Comparison of ENCODE assay signal across 15 cellular contexts in genomic region chr7:147611402-147611801, GRCh38.
DNase-seq lines count a peak whose midpoint lies in the region; TF ChIP-seq lines count a peak whose summit lies in the region.
"Had no signal": no experiment of that assay in that cellular context is flagged by ENCODE, and none has a peak within 500 bp of the region (broad histone marks: within the 10 kb centered on the region; RNA-seq: fewer than 3 reads in every experiment).

No MANE protein-coding gene starts in this region.

- no peaks in the 10 kb centered on the region; the same call in 1 of the 2 replicates for H3K36me3 Mint-ChIP-seq in HFFc6 (ENCODE audit: low read depth)
- H3K36me3 Mint-ChIP-seq in T-helper 2 cell treated with Interferon-gamma antibody and Interleukin-4, amounts not matched to agents 5 μg/mL and 100 μg/mL, for 36 hours (ENCODE audit: low read depth): no peaks in the 10 kb centered on the region
- H3K36me3 Mint-ChIP-seq in progenitor cell of endocrine pancreas (ENCODE audit: insufficient read depth): no peaks in the 10 kb centered on the region

- H3K27me3 Mint-ChIP-seq in HFFc6 (ENCODE audit: insufficient read depth): peaks cover 2% of the 10 kb centered on the region; the same call in 1 of the 2 replicates
- H3K27me3 Mint-ChIP-seq in T-helper 2 cell treated with Interferon-gamma antibody and Interleukin-4, amounts not matched to agents 5 μg/mL and 100 μg/mL, for 36 hours (ENCODE audit: low read depth): no peaks in the 10 kb centered on the region
- no peaks in the 10 kb centered on the region for H3K27me3 Mint-ChIP-seq in progenitor cell of endocrine pancreas
- H3K27me3 Mint-ChIP-seq: CD4-positive, alpha-beta T cell had no signal

- peak overlapping the region; percentile 7; the same call in 1 of the 2 replicates for H3K4me3 Mint-ChIP-seq in HFFc6
- H3K4me3 Mint-ChIP-seq in T-helper 2 cell treated with Interferon-gamma antibody and Interleukin-4, amounts not matched to agents 5 μg/mL and 100 μg/mL, for 36 hours: no peak overlapping the region
- no peak overlapping the region for H3K4me3 Mint-ChIP-seq in progenitor cell of endocrine pancreas (ENCODE audit: low read depth)
- H3K4me3 Mint-ChIP-seq: CD4-positive, alpha-beta T cell had no signal

- TF ChIP-seq CTCF in HFFc6 (IDR thresholded peaks at IDR 0.05): no peak
- no peak for TF ChIP-seq CTCF in progenitor cell of endocrine pancreas (IDR thresholded peaks at IDR 0.05; ENCODE audit: unreplicated experiment)

- H3K4me1 Mint-ChIP-seq in HFFc6 (ENCODE audit: low read depth) (peaks cover 17% of the 10 kb centered on the region; the same call in 1 of the 2 replicates), progenitor cell of endocrine pancreas (ENCODE audit: low read depth) (no peaks in the 10 kb centered on the region)
- no peaks in the 10 kb centered on the region for H3K4me1 Mint-ChIP-seq in T-helper 2 cell treated with Interferon-gamma antibody and Interleukin-4, amounts not matched to agents 5 μg/mL and 100 μg/mL, for 36 hours (ENCODE audit: low read depth)

- peak; percentile 4 for DNase-seq in NCI-H1436 treated with DMSO at 0.1 percent for 48 hours (lab: John Stamatoyannopoulos, UW)
- DNase-seq in NCI-H1436 (lab: John Stamatoyannopoulos, UW): no peak
- no peak for DNase-seq in HFFc6
- peak; percentile 59 for DNase-seq in NCI-H2227 treated with DMSO at 0.1 percent for 48 hours (lab: John Stamatoyannopoulos, UW)
- peak; percentile 44 for DNase-seq in cerebellar cortex (ENCODE audit: low spot score)
- DNase-seq in dedifferentiated amniotic fluid mesenchymal stem cell (ENCODE audit: extremely low spot score): no peak
- no peak for DNase-seq in T-helper 2 cell treated with Interferon-gamma antibody and Interleukin-4, amounts not matched to agents 5 μg/mL and 100 μg/mL, for 36 hours (ENCODE audit: low spot score)
- DNase-seq in progenitor cell of endocrine pancreas (ENCODE audit: low spot score, unreplicated experiment): no peak
- DNase-seq: AML-193; Caco-2; CD4-positive, alpha-beta T cell; DMS153; DMS79; GOT3; H7 had no signal

- H3K9me3 Mint-ChIP-seq in HFFc6: peaks cover 17% of the 10 kb centered on the region
- H3K9me3 Mint-ChIP-seq in T-helper 2 cell treated with Interferon-gamma antibody and Interleukin-4, amounts not matched to agents 5 μg/mL and 100 μg/mL, for 36 hours: peaks cover 11% of the 10 kb centered on the region
- no peaks in the 10 kb centered on the region for H3K9me3 Mint-ChIP-seq in progenitor cell of endocrine pancreas (ENCODE audit: low read depth)

- no peak overlapping the region for H3K27ac Mint-ChIP-seq in HFFc6
- H3K27ac Mint-ChIP-seq in T-helper 2 cell treated with Interferon-gamma antibody and Interleukin-4, amounts not matched to agents 5 μg/mL and 100 μg/mL, for 36 hours: no peak overlapping the region
- no peak overlapping the region for H3K27ac Mint-ChIP-seq in progenitor cell of endocrine pancreas
- H3K27ac Mint-ChIP-seq: CD4-positive, alpha-beta T cell had no signal

Comparison
In these comparisons a context has a peak if more than half of its experiments do, and no peak if none do; other contexts are left out.
1. DNase-seq: peak in NCI-H1436 treated with DMSO at 0.1 percent for 48 hours (single experiment), NCI-H2227 treated with DMSO at 0.1 percent for 48 hours (single experiment) and cerebellar cortex (single experiment); none in NCI-H1436 (single experiment), HFFc6 (single experiment), dedifferentiated amniotic fluid mesenchymal stem cell (single experiment), T-helper 2 cell treated with Interferon-gamma antibody and Interleukin-4, amounts not matched to agents 5 μg/mL and 100 μg/mL, for 36 hours (single experiment) and progenitor cell of endocrine pancreas (single experiment).